2 cellular contexts compared by ENCODE assay signal in genomic region chr12:24414421-24414820, GRCh38.
TF ChIP-seq lines count a peak whose summit lies in the region.

No MANE protein-coding gene starts in this region.

TF ChIP-seq in GM23338, 12 proteins besides CTCF, POLR2A, EP300 and RAD21:
- TF ChIP-seq ZNF462 (CRISPR knock-in tag; IDR thresholded peaks at IDR 0.05) (no peak), NANOG (IDR thresholded peaks at IDR 0.05; ENCODE audit: borderline replicate concordance) (no peak), ZNF114 (CRISPR knock-in tag; IDR thresholded peaks at IDR 0.05) (no peak), ETS1 (IDR thresholded peaks at IDR 0.05) (no peak), POLR2AphosphoS5 (IDR thresholded peaks at IDR 0.05; ENCODE audit: low read depth) (no peak), REST (IDR thresholded peaks at IDR 0.05; ENCODE audit: unreplicated experiment) (no peak), EZH2phosphoT487 (IDR thresholded peaks at IDR 0.05; ENCODE audit: unreplicated experiment) (no peak), CREB1 (CRISPR knock-in tag; IDR thresholded peaks at IDR 0.05; ENCODE audit: low read depth) (no peak), ZNF331 (CRISPR knock-in tag; IDR thresholded peaks at IDR 0.05; ENCODE audit: low read depth) (no peak), STAT1 (IDR thresholded peaks at IDR 0.05; ENCODE audit: unreplicated experiment) (no peak), EZH2 (IDR thresholded peaks at IDR 0.05; ENCODE audit: low read depth, unreplicated experiment) (no peak), JUNB (IDR thresholded peaks at IDR 0.05; ENCODE audit: unreplicated experiment) (no peak)

TF ChIP-seq in WTC11, 78 proteins besides CTCF, POLR2A, EP300 and RAD21 (continued from another document):
- TF ChIP-seq ERG (CRISPR knock-in tag; IDR thresholded peaks at IDR 0.05) (no peak), ZNF532 (CRISPR knock-in tag; IDR thresholded peaks at IDR 0.05; ENCODE audit: borderline replicate concordance) (no peak), GRHL2 (CRISPR knock-in tag; IDR thresholded peaks at IDR 0.05; ENCODE audit: insufficient replicate concordance, severe bottlenecking) (no peak), SP1 (CRISPR knock-in tag; conservative IDR thresholded peaks at IDR 0.05) (no peak), ZNF512 (CRISPR knock-in tag; IDR thresholded peaks at IDR 0.05; ENCODE audit: borderline replicate concordance) (no peak)
TF ChIP-seq in WTC11: peak in this region for 0.
